Comparison of ENCODE assay signal across 21 cellular contexts in the genomic region with DNA sequence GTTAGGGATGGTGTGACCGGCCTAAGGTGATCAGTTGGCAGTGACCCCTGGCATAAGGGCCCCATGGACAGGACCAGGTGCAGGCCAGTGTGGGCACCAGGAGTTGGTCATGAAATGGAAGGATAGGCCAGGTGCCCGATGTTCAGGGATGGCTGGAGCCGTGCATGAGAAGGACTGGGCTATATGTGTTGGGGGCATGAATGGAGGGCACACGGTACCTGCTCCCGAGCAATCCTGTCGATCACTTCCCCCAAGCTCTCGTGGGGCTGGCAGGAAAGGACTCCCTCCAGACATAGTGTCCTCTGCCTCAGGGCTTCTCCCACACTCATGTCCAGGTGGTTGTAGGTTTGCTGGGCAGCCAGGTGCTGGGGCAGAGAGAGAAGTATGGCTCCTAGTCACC. TPM values are rescaled to one million over a fixed set of nuclear protein-coding genes. Genes with fewer than 3 reads are reported as not detected.
DNase-seq lines count a peak whose midpoint lies in the region; ATAC-seq and TF ChIP-seq lines count a peak whose summit lies in the region.
"Had no signal": no experiment of that assay in that cellular context is flagged by ENCODE, and none has a peak within 500 bp of the region (broad histone marks: within the 10 kb centered on the region; RNA-seq: fewer than 3 reads in every experiment).

No MANE protein-coding gene starts in this region.

- H3K36me3 ChIP-seq in right lobe of liver (peaks cover 0 to 18% (median 4%) of the 10 kb centered on the region in 4 donors), gastrocnemius medialis (peaks cover 0 to 14% of the 10 kb centered on the region in 2 donors)
- H3K36me3 ChIP-seq: BE2C had no signal

- peaks cover 33% of the 10 kb centered on the region for H3K27me3 Mint-ChIP-seq in osteocyte (ENCODE audit: unreplicated experiment)

- H3K4me3 ChIP-seq in right lobe of liver = no peak overlapping the region
- no peak overlapping the region for H3K4me3 ChIP-seq in gastrocnemius medialis

- H3K4me1 ChIP-seq in right lobe of liver = no peaks in the 10 kb centered on the region
- peaks cover 26 to 46% of the 10 kb centered on the region in 2 donors for H3K4me1 ChIP-seq in gastrocnemius medialis
- H3K4me1 ChIP-seq: BE2C had no signal

- no peak overlapping the region for H3K4me3 Mint-ChIP-seq in osteocyte (ENCODE audit: unreplicated experiment)
- H3K4me3 Mint-ChIP-seq: CD4-positive, CD25-positive, alpha-beta regulatory T cell; CD8-positive, alpha-beta memory T cell; HFFc6 had no signal

- ATAC-seq in right lobe of liver = peak in 3 of 4 donors; percentile 9 to 33 (median 24)
- no peak for ATAC-seq in gastrocnemius medialis
- no peak for ATAC-seq in GM21619 (IDR thresholded peaks at IDR 0.05; ENCODE audit: unreplicated experiment)
- ATAC-seq: HCT116 had no signal

- TF ChIP-seq POLR2A in right lobe of liver (IDR thresholded peaks at IDR 0.05) = no peak
- TF ChIP-seq POLR2A in gastrocnemius medialis (IDR thresholded peaks at IDR 0.05) = no peak

- H3K27ac ChIP-seq in right lobe of liver (no peak overlapping the region), gastrocnemius medialis (peak overlapping the region; percentile 95)

- no peaks in the 10 kb centered on the region for H3K4me1 Mint-ChIP-seq in osteocyte (ENCODE audit: unreplicated experiment)
- H3K4me1 Mint-ChIP-seq: CD4-positive, CD25-positive, alpha-beta regulatory T cell; CD8-positive, alpha-beta memory T cell had no signal

- TF ChIP-seq CTCF in right lobe of liver (IDR thresholded peaks at IDR 0.05) = no peak
- no peak for TF ChIP-seq CTCF in osteocyte (IDR thresholded peaks at IDR 0.05)
- TF ChIP-seq CTCF in gastrocnemius medialis (IDR thresholded peaks at IDR 0.05 in 4 of 5, conservative IDR thresholded peaks at IDR 0.05 in 1 of 5) = no peak

- intact Hi-C loops in right lobe of liver (cut with DNase I) = no loop called here
- intact Hi-C loops in gastrocnemius medialis (cut with DNase I; ENCODE audit: low total_unique reads) = loop anchor here (10.0 kb wide), 1 partner anchor 989 kb away; no protein-coding TSS in a partner anchor

- no peaks in the 10 kb centered on the region for H3K36me3 Mint-ChIP-seq in osteocyte (ENCODE audit: unreplicated experiment)
- H3K36me3 Mint-ChIP-seq: CD4-positive, CD25-positive, alpha-beta regulatory T cell; CD8-positive, alpha-beta memory T cell had no signal

- H3K9me3 Mint-ChIP-seq in osteocyte (ENCODE audit: unreplicated experiment) = no peaks in the 10 kb centered on the region
- H3K9me3 Mint-ChIP-seq: CD8-positive, alpha-beta memory T cell; HFFc6 had no signal

- in situ Hi-C loops in gastrocnemius medialis (cut with MboI; ENCODE audit: low sequenced_read_pairs in 4 of 4) = no loop called here

- H3K27me3 ChIP-seq in right lobe of liver (no peaks in the 10 kb centered on the region), gastrocnemius medialis (no peaks in the 10 kb centered on the region)
- H3K27me3 ChIP-seq: BE2C had no signal

- 100% methylated on average over 1 of the region's 7 CpGs for WGBS in right lobe of liver (ENCODE audit: insufficient coverage, low coverage, low lambda C conversion rate, missing lambda C conversion rate)

- H3K27ac Mint-ChIP-seq in osteocyte (ENCODE audit: unreplicated experiment) = no peak overlapping the region
- H3K27ac Mint-ChIP-seq: CD4-positive, CD25-positive, alpha-beta regulatory T cell; CD8-positive, alpha-beta memory T cell; HFFc6 had no signal

- DNase-seq in ecto neural progenitor cell (ENCODE audit: low spot score) = peak; percentile 25
- no peak for DNase-seq in right lobe of liver
- DNase-seq in osteocyte (ENCODE audit: extremely low spot score, unreplicated experiment) = peak; percentile 66
- no peak for DNase-seq in gastrocnemius medialis
- no peak for DNase-seq in kidney tubule cell (ENCODE audit: low spot score)
- DNase-seq in NCI-H1436 treated with DMSO at 0.1 percent for 48 hours (lab: John Stamatoyannopoulos, UW) = no peak
- DNase-seq in superior temporal gyrus (ENCODE audit: extremely low spot score) = no peak
- DNase-seq: ACHN; BE2C; C1 segment of cervical spinal cord; CD4-positive, CD25-positive, alpha-beta regulatory T cell; CD8-positive, alpha-beta memory T cell; COR-L47; DMS 273 treated with DMSO at 0.1 percent for 48 hours; DMS53; DND-41; GOT3; H7; HFFc6 had no signal

- no peaks in the 10 kb centered on the region for H3K9me3 ChIP-seq in right lobe of liver
- H3K9me3 ChIP-seq in gastrocnemius medialis = no peaks in the 10 kb centered on the region
- H3K9me3 ChIP-seq: BE2C had no signal

RNA-seq across cellular contexts. Expression of gene PRKAG3, which starts 7.6 kb away (rescaled TPM):
- total RNA-seq in right lobe of liver (not detected), osteocyte (not detected in 2 replicates), gastrocnemius medialis (10 to 100 TPM in 3 of 4 donors, 1 to 10 TPM in 1; 8.3 to 65.4 (median 44.3) TPM)
- total RNA-seq: CD4-positive, CD25-positive, alpha-beta regulatory T cell; CD8-positive, alpha-beta memory T cell; H7; HFFc6 had no signal

RNA-seq across cellular contexts. Expression of gene WNT6, which starts 35.6 kb away (rescaled TPM):
- total RNA-seq in right lobe of liver = under 1 TPM in 1 of 6 experiments, not detected in 5; 0.25 TPM
- total RNA-seq in osteocyte = 0.42 and 0.64 TPM in 2 replicates
- total RNA-seq in gastrocnemius medialis = 1 to 10 TPM in 2 of 4 donors, under 1 TPM in 2; 0.36 to 3.9 (median 2.1) TPM
- total RNA-seq: CD4-positive, CD25-positive, alpha-beta regulatory T cell; H7; HFFc6 had no signal

RNA-seq across cellular contexts. Expression of gene CYP27A1, which starts 42.1 kb away (rescaled TPM):
- total RNA-seq in right lobe of liver (100 to 1,000 TPM; 209 to 463 (median 238) TPM), osteocyte (3.2 and 4.1 TPM in 2 replicates), gastrocnemius medialis (10 to 100 TPM; 17.9 to 56.3 (median 26.8) TPM)
- total RNA-seq: CD4-positive, CD25-positive, alpha-beta regulatory T cell had no signal

RNA-seq across cellular contexts. Expression of gene WNT10A, which starts 56.6 kb away (rescaled TPM):
- under 1 TPM in 1 of 6 experiments, not detected in 5; 0.31 TPM for total RNA-seq in right lobe of liver
- not detected in 2 replicates for total RNA-seq in osteocyte
- total RNA-seq in gastrocnemius medialis = not detected
- total RNA-seq: H7, HFFc6 had no signal

Comparison
In these comparisons a context has a peak if more than half of its experiments do, and no peak if none do; other contexts are left out.
1. DNase-seq: peak in ecto neural progenitor cell (single experiment) and osteocyte (single experiment); none in right lobe of liver (0 of 3), gastrocnemius medialis (0 of 2), kidney tubule cell (single experiment), NCI-H1436 treated with DMSO at 0.1 percent for 48 hours (single experiment) and superior temporal gyrus (single experiment).
2. ATAC-seq: peak in right lobe of liver (3 of 4); none in gastrocnemius medialis (0 of 2) and GM21619 (single experiment).
3. H3K27ac ChIP-seq: peak in gastrocnemius medialis (4 of 4); none in right lobe of liver (0 of 3).